ENCODE assay signal across 13 cellular contexts in the genomic region with DNA sequence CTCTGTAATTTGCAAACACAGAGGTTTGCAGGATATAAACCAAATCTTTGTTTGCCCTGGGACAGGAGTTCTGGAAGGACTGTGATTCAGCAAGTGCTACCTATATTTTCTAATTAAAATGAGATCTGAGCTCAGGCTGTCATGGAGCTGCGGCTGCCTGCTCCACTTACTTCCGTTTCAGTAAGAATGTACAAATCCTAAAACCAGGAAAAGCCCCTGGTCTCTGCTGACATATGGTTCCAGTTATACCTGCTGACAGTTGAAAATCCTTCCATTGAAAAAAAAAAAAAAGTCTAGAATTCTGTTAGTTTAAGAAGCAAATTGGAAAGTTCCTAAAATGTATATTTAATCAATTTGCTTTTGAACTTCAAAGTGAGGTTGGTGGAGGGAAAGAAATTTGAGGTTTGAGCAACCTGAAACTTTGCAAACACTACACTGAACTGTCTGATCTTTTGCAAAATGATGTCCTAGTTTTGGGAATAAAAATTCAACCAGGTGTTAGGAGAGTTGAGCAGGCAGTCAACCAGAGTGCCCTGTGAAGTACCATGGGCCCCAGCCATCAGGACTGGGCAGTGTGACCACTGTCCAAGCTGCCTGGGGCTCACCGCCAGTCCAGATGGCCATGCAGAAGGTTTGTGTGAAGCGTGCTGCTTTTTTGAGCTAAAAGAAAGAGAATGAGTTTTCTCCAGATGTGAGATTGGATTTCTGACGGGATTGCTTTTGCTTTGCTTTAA. TPM values are rescaled to one million over a fixed set of nuclear protein-coding genes. Genes with fewer than 3 reads are reported as not detected.
DNase-seq lines count a peak whose midpoint lies in the region; ATAC-seq and TF ChIP-seq lines count a peak whose summit lies in the region.
"Had no signal": no experiment of that assay in that cellular context is flagged by ENCODE, and none has a peak within 500 bp of the region (broad histone marks: within the 10 kb centered on the region; RNA-seq: fewer than 3 reads in every experiment).

No MANE protein-coding gene starts in this region.

- H3K9me3 Mint-ChIP-seq in neural crest cell = no peaks in the 10 kb centered on the region
- H3K9me3 Mint-ChIP-seq: naive thymus-derived CD4-positive, alpha-beta T cell had no signal

- no peak overlapping the region for H2AFZ ChIP-seq in ACC112 (ENCODE audit: low read length, unreplicated experiment)

- peaks cover 73% of the 10 kb centered on the region for H3K79me2 ChIP-seq in ACC112 (ENCODE audit: control insufficient read depth, insufficient read depth, low read length, unreplicated experiment)

- peak overlapping the region; percentile 29 for H3K27ac Mint-ChIP-seq in neural crest cell (ENCODE audit: unreplicated experiment)
- H3K27ac Mint-ChIP-seq: naive thymus-derived CD4-positive, alpha-beta T cell had no signal

- H3K4me1 ChIP-seq in ACC112 (ENCODE audit: control insufficient read depth, insufficient read depth, low read length, unreplicated experiment) = peaks cover 52% of the 10 kb centered on the region
- peaks cover 59% of the 10 kb centered on the region for H3K4me1 ChIP-seq in RWPE2 (ENCODE audit: insufficient read depth, poor library complexity, severe bottlenecking)
- H3K4me1 ChIP-seq in esophagus (ENCODE audit: control insufficient read depth in 2 of 2, insufficient read depth in 2 of 2, low read length in 1 of 2) = peaks cover 4 to 27% of the 10 kb centered on the region in 2 donors

- H3K27me3 ChIP-seq in ACC112 (ENCODE audit: insufficient read depth, low read length) = no peaks in the 10 kb centered on the region
- H3K27me3 ChIP-seq in RWPE2 (ENCODE audit: insufficient read depth, poor library complexity, severe bottlenecking) = no peaks in the 10 kb centered on the region
- no peaks in the 10 kb centered on the region for H3K27me3 ChIP-seq in esophagus (ENCODE audit: control insufficient read depth in 1 of 2, insufficient read depth in 2 of 2, low read length in 2 of 2)

- no peak overlapping the region for H3K4me3 ChIP-seq in ACC112 (ENCODE audit: low read depth, low read length)
- H3K4me3 ChIP-seq in RWPE2 (ENCODE audit: severe bottlenecking) = no peak overlapping the region
- no peak overlapping the region for H3K4me3 ChIP-seq in esophagus (ENCODE audit: low read depth in 1 of 2, low read length in 2 of 2)

- H3K27ac ChIP-seq in ACC112 (ENCODE audit: low read depth, low read length) (peak overlapping the region; percentile 83), RWPE2 (ENCODE audit: poor library complexity, severe bottlenecking) (peak overlapping the region; percentile 98), esophagus (ENCODE audit: low read depth in 2 of 2, low read length in 1 of 2) (peak overlapping the region; percentile 59 to 79)

- H3K27me3 Mint-ChIP-seq in neural crest cell (ENCODE audit: low read depth) = no peaks in the 10 kb centered on the region
- H3K27me3 Mint-ChIP-seq: naive thymus-derived CD4-positive, alpha-beta T cell had no signal

- no peak for ATAC-seq in RWPE2 (ENCODE audit: low read depth)
- no peak for ATAC-seq in HG02870 (IDR thresholded peaks at IDR 0.05; ENCODE audit: unreplicated experiment)
- ATAC-seq in HG03196 (IDR thresholded peaks at IDR 0.05; ENCODE audit: unreplicated experiment) = no peak
- ATAC-seq in GM21528 (IDR thresholded peaks at IDR 0.05; ENCODE audit: low FRiP score, unreplicated experiment) = no peak
- ATAC-seq: naive thymus-derived CD4-positive, alpha-beta T cell had no signal

- WGBS in esophagus, 2 donors = 66 to 75% methylated on average over 5 of the region's 5 CpGs

- DNase-seq in RWPE2 (ENCODE audit: low spot score) (no peak), neural crest cell (ENCODE audit: low read depth, low spot score) (no peak), NCI-H2081 treated with DMSO at 0.1 percent for 48 hours (lab: John Stamatoyannopoulos, UW) (no peak)
- DNase-seq: cerebellar nuclear complex; H7; naive thymus-derived CD4-positive, alpha-beta T cell; NCI-H82; stimulated activated CD4-positive, alpha-beta T cell treated with anti-CD3 and anti-CD28 coated beads, Interleukin-2, amount 100 ng/mL, for 48 hours had no signal

- H3K4me1 Mint-ChIP-seq in neural crest cell = peaks cover 73% of the 10 kb centered on the region
- H3K4me1 Mint-ChIP-seq: naive thymus-derived CD4-positive, alpha-beta T cell had no signal

- H3K36me3 ChIP-seq in ACC112 (ENCODE audit: insufficient read depth, low read length) (no peaks in the 10 kb centered on the region), RWPE2 (ENCODE audit: low read depth) (peaks cover 26% of the 10 kb centered on the region), esophagus (ENCODE audit: control insufficient read depth in 2 of 2, insufficient read depth in 2 of 2, low read length in 1 of 2) (peaks cover 2 to 15% of the 10 kb centered on the region in 2 donors)

- H3K36me3 Mint-ChIP-seq in neural crest cell (ENCODE audit: low read depth) = no peaks in the 10 kb centered on the region

- TF ChIP-seq CTCF in RWPE2 (IDR thresholded peaks at IDR 0.05; ENCODE audit: poor library complexity, severe bottlenecking) (no peak), neural crest cell (conservative IDR thresholded peaks at IDR 0.05) (no peak)

- H3K9me3 ChIP-seq in RWPE2 (ENCODE audit: severe bottlenecking) = no peaks in the 10 kb centered on the region
- H3K9me3 ChIP-seq in esophagus (ENCODE audit: control insufficient read depth in 2 of 2, insufficient read depth in 1 of 2, low read depth in 1 of 2, low read length in 1 of 2) = no peaks in the 10 kb centered on the region

- no peak overlapping the region for H3K4me3 Mint-ChIP-seq in neural crest cell
- H3K4me3 Mint-ChIP-seq: naive thymus-derived CD4-positive, alpha-beta T cell had no signal

RNA-seq across cellular contexts. Expression of a gene that starts 50.6 kb away (rescaled TPM):
- polyA plus RNA-seq in esophagus = 10 to 100 TPM; 14.7 to 15.7 TPM
- 4.6 and 4.8 TPM in 2 replicates for total RNA-seq in neural crest cell
